Comparison of ENCODE assay signal across 11 cellular contexts in the genomic region with DNA sequence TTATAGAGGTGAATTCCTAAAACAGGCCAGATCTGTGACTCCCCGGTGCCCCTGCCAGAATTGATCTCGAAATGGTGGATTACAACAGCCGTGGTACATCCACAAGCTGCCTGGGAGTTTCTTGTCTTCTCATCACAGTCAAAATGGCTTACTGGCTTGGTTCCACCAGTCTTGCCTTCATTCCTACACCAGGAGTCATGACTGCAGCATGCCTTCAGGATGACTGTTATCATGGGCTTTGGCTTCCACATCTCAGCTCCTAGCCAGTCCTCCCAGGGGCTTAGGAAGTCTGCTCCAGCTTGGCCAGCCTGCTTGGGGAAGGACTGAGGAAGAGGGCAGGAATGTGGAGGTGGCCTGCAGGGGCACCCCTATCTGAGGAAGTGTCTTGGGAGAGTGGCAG.
A peak's percentile ranks its signal among the peaks of the same experiment; 100 is the strongest.
DNase-seq lines count a peak whose midpoint lies in the region; ATAC-seq and TF ChIP-seq lines count a peak whose summit lies in the region.
"Had no signal": no experiment of that assay in that cellular context is flagged by ENCODE, and none has a peak within 500 bp of the region (broad histone marks: within the 10 kb centered on the region; RNA-seq: fewer than 3 reads in every experiment).

No MANE protein-coding gene starts in this region.

- intact Hi-C loops in Panc1 (cut with micrococcal nuclease; ENCODE audit: unreplicated experiment), result no loop called here
- intact Hi-C loops in posterior vena cava (cut with DNase I), result no loop called here
- intact Hi-C loops in sigmoid colon (cut with DNase I), result no loop called here

- TF ChIP-seq EP300 in sigmoid colon (IDR thresholded peaks at IDR 0.05), result no peak

- H3K27me3 ChIP-seq in Panc1 (ENCODE audit: control insufficient read depth, insufficient read depth, low read length), result no peaks in the 10 kb centered on the region
- H3K27me3 ChIP-seq in sigmoid colon, result no peaks in the 10 kb centered on the region
- H3K27me3 ChIP-seq: tibial nerve had no signal

- in situ Hi-C loops in Panc1 (cut with HindIII; ENCODE audit: low pct_unique_long_range_greater_than_20kb, low sequenced_read_pairs), result no loop called here

- 79 to 95% methylated on average over 3 of the region's 3 CpGs for WGBS in sigmoid colon, 2 donors

- POLR2A ChIA-PET in Panc1 (lab: Charles Lee), result no interaction called here

- peak; percentile 94 for DNase-seq in Daoy (ENCODE audit: low read depth)
- DNase-seq in Panc1 (ENCODE audit: low read depth, low spot score), result peak; percentile 10
- peak; percentile 92 for DNase-seq in fibroblast of gingiva (ENCODE audit: low read depth)
- peak; percentile 84 for DNase-seq in posterior vena cava (ENCODE audit: low spot score)
- DNase-seq in activated naive CD4-positive, alpha-beta T cell treated with anti-CD3 and anti-CD28 coated beads, Interleukin-2, amount 10 ng/mL, durations not matched to agents 7 days and 5 days, result no peak
- no peak for DNase-seq in sigmoid colon
- no peak for DNase-seq in germinal center (ENCODE audit: low spot score)
- DNase-seq: stimulated activated CD4-positive, alpha-beta T cell treated with anti-CD3 and anti-CD28 coated beads, Interleukin-2, amount 100 ng/mL, for 24 hours had no signal

- H3K36me3 ChIP-seq in Panc1 (ENCODE audit: control insufficient read depth, insufficient read depth, low read length) (no peaks in the 10 kb centered on the region), sigmoid colon (no peaks in the 10 kb centered on the region)
- H3K36me3 ChIP-seq: tibial nerve had no signal

- H3K4me1 ChIP-seq in Panc1 (ENCODE audit: control insufficient read depth, insufficient read depth, low read length), result no peaks in the 10 kb centered on the region
- peaks cover 0 to 13% (median 9%) of the 10 kb centered on the region in 4 donors for H3K4me1 ChIP-seq in sigmoid colon
- H3K4me1 ChIP-seq: tibial nerve had no signal

- H3K9me3 ChIP-seq in Panc1 (ENCODE audit: control insufficient read depth, insufficient read depth, low read depth, low read length) (0 out of 2 replicates have a peak, but pooled peaks cover 4% of the 10 kb centered on the region), sigmoid colon (peaks cover 0 to 5% (median 0%) of the 10 kb centered on the region in 4 donors)

- no peaks in the 10 kb centered on the region for H3K4me1 Mint-ChIP-seq in activated naive CD4-positive, alpha-beta T cell treated with anti-CD3 and anti-CD28 coated beads, Interleukin-2, amount 10 ng/mL, durations not matched to agents 7 days and 5 days
- H3K4me1 Mint-ChIP-seq: IgD-negative memory B cell had no signal

- no peak overlapping the region for H3K27ac Mint-ChIP-seq in activated naive CD4-positive, alpha-beta T cell treated with anti-CD3 and anti-CD28 coated beads, Interleukin-2, amount 10 ng/mL, durations not matched to agents 7 days and 5 days
- H3K27ac Mint-ChIP-seq: IgD-negative memory B cell had no signal

- H3K4me3 Mint-ChIP-seq in activated naive CD4-positive, alpha-beta T cell treated with anti-CD3 and anti-CD28 coated beads, Interleukin-2, amount 10 ng/mL, durations not matched to agents 7 days and 5 days, result no peak overlapping the region
- H3K4me3 Mint-ChIP-seq: IgD-negative memory B cell had no signal

- no peak overlapping the region for H3K27ac ChIP-seq in Panc1 (ENCODE audit: low read length)
- no peak overlapping the region for H3K27ac ChIP-seq in sigmoid colon
- H3K27ac ChIP-seq: tibial nerve had no signal

- H3K36me3 Mint-ChIP-seq in activated naive CD4-positive, alpha-beta T cell treated with anti-CD3 and anti-CD28 coated beads, Interleukin-2, amount 10 ng/mL, durations not matched to agents 7 days and 5 days, result no peaks in the 10 kb centered on the region
- H3K36me3 Mint-ChIP-seq: IgD-negative memory B cell had no signal

- TF ChIP-seq CTCF in Panc1 (IDR thresholded peaks at IDR 0.05) (no peak), sigmoid colon (IDR thresholded peaks at IDR 0.05) (no peak)

- H3K9me3 Mint-ChIP-seq in activated naive CD4-positive, alpha-beta T cell treated with anti-CD3 and anti-CD28 coated beads, Interleukin-2, amount 10 ng/mL, durations not matched to agents 7 days and 5 days, result peaks cover 4% of the 10 kb centered on the region

- BruUV-seq in Panc1 (replicated peaks; lab: Mats Ljungman, UMichigan), result no TSS peak

- CTCF ChIA-PET in Panc1 (lab: Charles Lee), result no interaction called here
- CTCF ChIA-PET in activated naive CD4-positive, alpha-beta T cell treated with anti-CD3 and anti-CD28 coated beads, Interleukin-2, amount 10 ng/mL, durations not matched to agents 7 days and 5 days (lab: Charles Lee), result no interaction called here

- TF ChIP-seq POLR2A in sigmoid colon (IDR thresholded peaks at IDR 0.05), result no peak

- ATAC-seq in Panc1, result peak; percentile 83
- ATAC-seq in GM21717 (IDR thresholded peaks at IDR 0.05; ENCODE audit: unreplicated experiment), result no peak

- H3K27me3 Mint-ChIP-seq in activated naive CD4-positive, alpha-beta T cell treated with anti-CD3 and anti-CD28 coated beads, Interleukin-2, amount 10 ng/mL, durations not matched to agents 7 days and 5 days, result peaks cover 4% of the 10 kb centered on the region
- H3K27me3 Mint-ChIP-seq: IgD-negative memory B cell had no signal

- no peak overlapping the region for H3K4me3 ChIP-seq in Panc1 (ENCODE audit: low read depth in 2 of 2, low read length in 2 of 2)
- no peak overlapping the region for H3K4me3 ChIP-seq in sigmoid colon
- H3K4me3 ChIP-seq: tibial nerve had no signal

Comparison
In these comparisons a context has a peak if more than half of its experiments do, and no peak if none do; other contexts are left out.
1. DNase-seq: peak in Daoy (single experiment), Panc1 (single experiment), fibroblast of gingiva (single experiment) and posterior vena cava (single experiment); none in activated naive CD4-positive, alpha-beta T cell treated with anti-CD3 and anti-CD28 coated beads, Interleukin-2, amount 10 ng/mL, durations not matched to agents 7 days and 5 days (single experiment), sigmoid colon (single experiment) and germinal center (single experiment).